Comparison of ENCODE assay signal across 21 cellular contexts in genomic region chr1:220926146-220926545, GRCh38. TPM values are rescaled to one million over a fixed set of nuclear protein-coding genes. Genes with fewer than 3 reads are reported as not detected.
DNase-seq lines count a peak whose midpoint lies in the region; ATAC-seq and TF ChIP-seq lines count a peak whose summit lies in the region.
"Had no signal": no experiment of that assay in that cellular context is flagged by ENCODE, and none has a peak within 500 bp of the region (broad histone marks: within the 10 kb centered on the region; RNA-seq: fewer than 3 reads in every experiment).

No MANE protein-coding gene starts in this region.

- peak overlapping the region; percentile 8; the same call in 1 of the 2 replicates for H3K4me3 Mint-ChIP-seq in HFFc6
- H3K4me3 Mint-ChIP-seq: activated B cell treated with CpG ODN at 0.5 μM for 24 hours; activated naive CD4-positive, alpha-beta T cell treated with anti-CD3 and anti-CD28 coated beads, Interleukin-2, amount 10 ng/mL, durations not matched to agents 7 days and 5 days; IgD-negative memory B cell; neural crest cell; T-cell had no signal

- no peaks in the 10 kb centered on the region for H3K27me3 ChIP-seq in SJCRH30
- peaks cover 0 to 11% (median 0%) of the 10 kb centered on the region in 4 donors for H3K27me3 ChIP-seq in esophagus squamous epithelium
- no peaks in the 10 kb centered on the region for H3K27me3 ChIP-seq in sigmoid colon
- H3K27me3 ChIP-seq: BE2C had no signal

- H3K36me3 ChIP-seq in SJCRH30 (no peaks in the 10 kb centered on the region), esophagus squamous epithelium (no peaks in the 10 kb centered on the region), sigmoid colon (no peaks in the 10 kb centered on the region)
- H3K36me3 ChIP-seq: BE2C had no signal

- H3K27me3 Mint-ChIP-seq in HFFc6 (ENCODE audit: insufficient read depth), result no peaks in the 10 kb centered on the region
- H3K27me3 Mint-ChIP-seq: activated naive CD4-positive, alpha-beta T cell treated with anti-CD3 and anti-CD28 coated beads, Interleukin-2, amount 10 ng/mL, durations not matched to agents 7 days and 5 days had no signal

- TF ChIP-seq EP300 in sigmoid colon (IDR thresholded peaks at IDR 0.05), result no peak

- intact Hi-C loops in esophagus squamous epithelium (cut with DNase I), result no loop called here
- intact Hi-C loops in sigmoid colon (cut with DNase I), result no loop called here

- H3K4me1 ChIP-seq in SJCRH30 (peaks cover 36% of the 10 kb centered on the region), esophagus squamous epithelium (no peaks in the 10 kb centered on the region), sigmoid colon (peaks cover 0 to 31% (median 15%) of the 10 kb centered on the region in 4 donors)
- H3K4me1 ChIP-seq: BE2C had no signal

- peak overlapping the region; percentile 37 for H3K27ac ChIP-seq in SJCRH30
- no peak overlapping the region for H3K27ac ChIP-seq in esophagus squamous epithelium
- H3K27ac ChIP-seq in sigmoid colon, result no peak overlapping the region
- H3K27ac ChIP-seq: skin epidermis had no signal

- H3K9me3 Mint-ChIP-seq in HFFc6, result no peaks in the 10 kb centered on the region
- H3K9me3 Mint-ChIP-seq: activated B cell treated with CpG ODN at 0.5 μM for 24 hours; activated naive CD4-positive, alpha-beta T cell treated with anti-CD3 and anti-CD28 coated beads, Interleukin-2, amount 10 ng/mL, durations not matched to agents 7 days and 5 days; neural crest cell had no signal

- 37 to 71% methylated on average over 2 to 4 of the region's 4 CpGs for WGBS in esophagus squamous epithelium, 2 donors
- 39 to 64% methylated on average over 4 of the region's 4 CpGs for WGBS in sigmoid colon, 2 donors

- no peaks in the 10 kb centered on the region for H3K36me3 Mint-ChIP-seq in HFFc6 (ENCODE audit: low read depth)
- H3K36me3 Mint-ChIP-seq: activated naive CD4-positive, alpha-beta T cell treated with anti-CD3 and anti-CD28 coated beads, Interleukin-2, amount 10 ng/mL, durations not matched to agents 7 days and 5 days; T-cell had no signal

- H3K4me3 ChIP-seq in SJCRH30, result no peak overlapping the region
- H3K4me3 ChIP-seq in esophagus squamous epithelium, result no peak overlapping the region
- H3K4me3 ChIP-seq in sigmoid colon, result no peak overlapping the region
- H3K4me3 ChIP-seq: skin epidermis had no signal

- DNase-seq in DMS153 (lab: John Stamatoyannopoulos, UW) (peak; percentile 63), HFFc6 (peak; percentile 82), SJCRH30 (peak; percentile 67 to 79), myocyte (ENCODE audit: low read depth) (peak; percentile 94), esophagus squamous epithelium (lab: John Stamatoyannopoulos, UW) (no peak), sigmoid colon (no peak), activated gamma-delta T cell treated with Interleukin-2 at 50 U/mL for 16 hours (no peak)
- DNase-seq: activated B cell treated with CpG ODN at 0.5 μM for 24 hours; activated naive CD4-positive, alpha-beta T cell treated with anti-CD3 and anti-CD28 coated beads, Interleukin-2, amount 10 ng/mL, durations not matched to agents 7 days and 5 days; BE2C; DND-41; foreskin melanocyte; NCI-H526; RPMI8226; stimulated activated naive CD4-positive, alpha-beta T cell; T-cell had no signal

- TF ChIP-seq CTCF in HFFc6 (IDR thresholded peaks at IDR 0.05), result no peak
- no peak for TF ChIP-seq CTCF in esophagus squamous epithelium (IDR thresholded peaks at IDR 0.05)
- no peak for TF ChIP-seq CTCF in sigmoid colon (IDR thresholded peaks at IDR 0.05)

- no peak for TF ChIP-seq POLR2A in esophagus squamous epithelium (IDR thresholded peaks at IDR 0.05)
- no peak for TF ChIP-seq POLR2A in sigmoid colon (IDR thresholded peaks at IDR 0.05)

- H3K4me1 Mint-ChIP-seq in HFFc6 (ENCODE audit: low read depth), result peaks cover 41% of the 10 kb centered on the region
- H3K4me1 Mint-ChIP-seq: activated naive CD4-positive, alpha-beta T cell treated with anti-CD3 and anti-CD28 coated beads, Interleukin-2, amount 10 ng/mL, durations not matched to agents 7 days and 5 days; neural crest cell; T-cell had no signal

- no peaks in the 10 kb centered on the region for H3K9me3 ChIP-seq in SJCRH30 (replicated peaks)
- no peaks in the 10 kb centered on the region for H3K9me3 ChIP-seq in esophagus squamous epithelium
- H3K9me3 ChIP-seq in sigmoid colon, result no peaks in the 10 kb centered on the region
- H3K9me3 ChIP-seq: BE2C had no signal

- no peak for ATAC-seq in GM18909 (IDR thresholded peaks at IDR 0.05; ENCODE audit: poor library complexity, unreplicated experiment)
- ATAC-seq: HCT116, T-cell had no signal

- H3K27ac Mint-ChIP-seq in HFFc6, result peak overlapping the region; percentile 78
- H3K27ac Mint-ChIP-seq: activated B cell treated with CpG ODN at 0.5 μM for 24 hours; activated naive CD4-positive, alpha-beta T cell treated with anti-CD3 and anti-CD28 coated beads, Interleukin-2, amount 10 ng/mL, durations not matched to agents 7 days and 5 days; IgD-negative memory B cell; T-cell had no signal

RNA-seq across cellular contexts. Expression of gene HLX, which starts 46.9 kb away (rescaled TPM):
- 10 to 100 TPM in 5 of 6 experiments, 1 to 10 TPM in 1; 9.9 to 14.3 (median 11.3) TPM for total RNA-seq in HFFc6 (2021; fragmentation: NEBNext Ultra II Directional; extraction: Animal tissue kit (Norgen Biotek cat#: 25700))
- 15.4 and 17.0 TPM in 2 replicates for total RNA-seq in SJCRH30 (2014; rRNA removed; shearing (Covaris generic))
- total RNA-seq in myocyte (2.3 and 4.0 TPM in 2 replicates), esophagus squamous epithelium (1 to 10 TPM in 2 of 4 donors, under 1 TPM in 2; 0.23 to 7.2 (median 0.97) TPM), sigmoid colon (10 to 100 TPM; 28.2 to 53.5 (median 37.8) TPM)
- polyA plus RNA-seq in myocyte (2012), result 15.5 TPM
- 10 to 100 TPM in 1 of 3 donors, 1 to 10 TPM in 1, under 1 TPM in 1; 0.92 to 10.7 (median 9.0) TPM for polyA plus RNA-seq in sigmoid colon

Comparison
In these comparisons a context has a peak if more than half of its experiments do, and no peak if none do; other contexts are left out.
1. DNase-seq: peak in DMS153 (single experiment), HFFc6 (single experiment), SJCRH30 (2 of 2) and myocyte (single experiment); none in esophagus squamous epithelium (single experiment), sigmoid colon (single experiment) and activated gamma-delta T cell treated with Interleukin-2 at 50 U/mL for 16 hours (single experiment).